1 cellular context compared by ENCODE assay signal in the genomic region with DNA sequence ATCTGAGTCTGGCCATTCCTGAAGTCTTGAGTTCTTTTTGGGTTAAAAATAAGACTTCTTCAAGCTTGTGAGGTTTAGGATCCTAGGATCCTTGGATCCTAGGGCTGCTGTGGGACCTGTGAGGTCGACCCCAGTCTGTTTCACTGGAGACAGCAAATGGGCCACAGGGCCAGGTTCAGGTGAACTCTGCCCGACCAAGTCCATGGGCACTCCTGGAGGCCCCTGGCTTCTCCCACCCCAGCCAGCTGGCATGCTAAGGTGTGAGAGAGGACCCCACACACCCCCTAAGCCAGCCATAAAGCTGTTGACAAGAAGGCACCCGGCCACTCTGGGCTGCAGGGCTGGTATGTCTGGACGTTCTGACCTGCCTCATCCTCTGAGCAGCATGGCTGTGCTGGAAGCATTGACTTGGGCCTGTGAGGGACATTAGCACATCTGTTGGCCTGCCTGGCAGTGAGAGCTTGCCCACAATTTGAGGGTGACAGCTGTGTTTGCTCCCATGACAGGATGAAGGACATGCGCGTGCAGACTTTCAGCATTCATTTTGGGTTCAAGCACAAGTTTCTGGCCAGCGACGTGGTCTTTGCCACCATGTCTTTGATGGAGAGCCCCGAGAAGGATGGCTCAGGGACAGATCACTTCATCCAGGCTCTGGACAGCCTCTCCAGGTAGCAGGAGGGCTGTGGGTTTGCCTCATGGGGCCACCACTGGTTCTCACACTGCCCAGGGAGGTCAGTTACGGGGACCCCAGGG.
TF ChIP-seq lines count a peak whose summit lies in the region.

No MANE protein-coding gene starts in this region.

TF ChIP-seq in K562, 482 proteins besides CTCF, POLR2A, EP300 and RAD21 (continued from another document):
- TF ChIP-seq RFX7 (CRISPR knock-in tag; IDR thresholded peaks at IDR 0.05) (no peak), ZNF23 (CRISPR knock-in tag; IDR thresholded peaks at IDR 0.05) (no peak), SAP30 (IDR thresholded peaks at IDR 0.05; ENCODE audit: borderline replicate concordance, insufficient read depth, low read depth, low read length, poor library complexity, severe bottlenecking) (peak; percentile 2), ZNF79 (CRISPR knock-in tag; IDR thresholded peaks at IDR 0.05; ENCODE audit: low read depth) (no peak), GATA2 (CRISPR knock-in tag; IDR thresholded peaks at IDR 0.05) (no peak), STAT5B (CRISPR knock-in tag; IDR thresholded peaks at IDR 0.05) (no peak), BRCA1 (IDR thresholded peaks at IDR 0.05) (no peak), BRCA1 (CRISPR knock-in tag; IDR thresholded peaks at IDR 0.05) (peak; percentile 97; the same call in 1 of the 2 replicates), NBN (IDR thresholded peaks at IDR 0.05; ENCODE audit: low read depth) (no peak), TFAM (CRISPR knock-in tag; conservative IDR thresholded peaks at IDR 0.05) (no peak), ZZZ3 (IDR thresholded peaks at IDR 0.05) (no peak), ZNF165 (CRISPR knock-in tag; IDR thresholded peaks at IDR 0.05; ENCODE audit: borderline replicate concordance) (no peak), HDAC2 (IDR thresholded peaks at IDR 0.05) (no peak), ZC3H8 (IDR thresholded peaks at IDR 0.05) (no peak), CEBPG (CRISPR knock-in tag; IDR thresholded peaks at IDR 0.05) (peak; percentile 38; the same call in 1 of the 2 replicates), CEBPG (tag; conservative IDR thresholded peaks at IDR 0.05 in 1 of 2, IDR thresholded peaks at IDR 0.05 in 1 of 2) (no peak), EZH2 (IDR thresholded peaks at IDR 0.05; ENCODE audit: borderline replicate concordance, low read depth, low read length) (no peak), ZFP36 (IDR thresholded peaks at IDR 0.05; ENCODE audit: low read depth, low read length, partially characterized antibody) (no peak), ARHGAP35 (IDR thresholded peaks at IDR 0.05; ENCODE audit: partially characterized antibody) (no peak), XRCC4 (IDR thresholded peaks at IDR 0.05; ENCODE audit: extremely low read depth, insufficient read depth, insufficient read length) (no peak)
- TF ChIP-seq, protein P1, sequence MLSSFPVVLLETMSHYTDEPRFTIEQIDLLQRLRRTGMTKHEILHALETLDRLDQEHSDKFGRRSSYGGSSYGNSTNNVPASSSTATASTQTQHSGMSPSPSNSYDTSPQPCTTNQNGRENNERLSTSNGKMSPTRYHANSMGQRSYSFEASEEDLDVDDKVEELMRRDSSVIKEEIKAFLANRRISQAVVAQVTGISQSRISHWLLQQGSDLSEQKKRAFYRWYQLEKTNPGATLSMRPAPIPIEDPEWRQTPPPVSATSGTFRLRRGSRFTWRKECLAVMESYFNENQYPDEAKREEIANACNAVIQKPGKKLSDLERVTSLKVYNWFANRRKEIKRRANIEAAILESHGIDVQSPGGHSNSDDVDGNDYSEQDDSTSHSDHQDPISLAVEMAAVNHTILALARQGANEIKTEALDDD (IDR thresholded peaks at IDR 0.05) = no peak
- TF ChIP-seq, protein P2, sequence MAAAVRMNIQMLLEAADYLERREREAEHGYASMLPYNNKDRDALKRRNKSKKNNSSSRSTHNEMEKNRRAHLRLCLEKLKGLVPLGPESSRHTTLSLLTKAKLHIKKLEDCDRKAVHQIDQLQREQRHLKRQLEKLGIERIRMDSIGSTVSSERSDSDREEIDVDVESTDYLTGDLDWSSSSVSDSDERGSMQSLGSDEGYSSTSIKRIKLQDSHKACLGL (CRISPR knock-in tag; IDR thresholded peaks at IDR 0.05; ENCODE audit: borderline replicate concordance, poor library complexity, severe bottlenecking) = no peak
- TF ChIP-seq, protein P3, sequence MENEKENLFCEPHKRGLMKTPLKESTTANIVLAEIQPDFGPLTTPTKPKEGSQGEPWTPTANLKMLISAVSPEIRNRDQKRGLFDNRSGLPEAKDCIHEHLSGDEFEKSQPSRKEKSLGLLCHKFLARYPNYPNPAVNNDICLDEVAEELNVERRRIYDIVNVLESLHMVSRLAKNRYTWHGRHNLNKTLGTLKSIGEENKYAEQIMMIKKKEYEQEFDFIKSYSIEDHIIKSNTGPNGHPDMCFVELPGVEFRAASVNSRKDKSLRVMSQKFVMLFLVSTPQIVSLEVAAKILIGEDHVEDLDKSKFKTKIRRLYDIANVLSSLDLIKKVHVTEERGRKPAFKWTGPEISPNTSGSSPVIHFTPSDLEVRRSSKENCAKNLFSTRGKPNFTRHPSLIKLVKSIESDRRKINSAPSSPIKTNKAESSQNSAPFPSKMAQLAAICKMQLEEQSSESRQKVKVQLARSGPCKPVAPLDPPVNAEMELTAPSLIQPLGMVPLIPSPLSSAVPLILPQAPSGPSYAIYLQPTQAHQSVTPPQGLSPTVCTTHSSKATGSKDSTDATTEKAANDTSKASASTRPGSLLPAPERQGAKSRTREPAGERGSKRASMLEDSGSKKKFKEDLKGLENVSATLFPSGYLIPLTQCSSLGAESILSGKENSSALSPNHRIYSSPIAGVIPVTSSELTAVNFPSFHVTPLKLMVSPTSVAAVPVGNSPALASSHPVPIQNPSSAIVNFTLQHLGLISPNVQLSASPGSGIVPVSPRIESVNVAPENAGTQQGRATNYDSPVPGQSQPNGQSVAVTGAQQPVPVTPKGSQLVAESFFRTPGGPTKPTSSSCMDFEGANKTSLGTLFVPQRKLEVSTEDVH (IDR thresholded peaks at IDR 0.05; ENCODE audit: low read depth, partially characterized antibody) = peak; percentile 11
- TF ChIP-seq, protein P4, sequence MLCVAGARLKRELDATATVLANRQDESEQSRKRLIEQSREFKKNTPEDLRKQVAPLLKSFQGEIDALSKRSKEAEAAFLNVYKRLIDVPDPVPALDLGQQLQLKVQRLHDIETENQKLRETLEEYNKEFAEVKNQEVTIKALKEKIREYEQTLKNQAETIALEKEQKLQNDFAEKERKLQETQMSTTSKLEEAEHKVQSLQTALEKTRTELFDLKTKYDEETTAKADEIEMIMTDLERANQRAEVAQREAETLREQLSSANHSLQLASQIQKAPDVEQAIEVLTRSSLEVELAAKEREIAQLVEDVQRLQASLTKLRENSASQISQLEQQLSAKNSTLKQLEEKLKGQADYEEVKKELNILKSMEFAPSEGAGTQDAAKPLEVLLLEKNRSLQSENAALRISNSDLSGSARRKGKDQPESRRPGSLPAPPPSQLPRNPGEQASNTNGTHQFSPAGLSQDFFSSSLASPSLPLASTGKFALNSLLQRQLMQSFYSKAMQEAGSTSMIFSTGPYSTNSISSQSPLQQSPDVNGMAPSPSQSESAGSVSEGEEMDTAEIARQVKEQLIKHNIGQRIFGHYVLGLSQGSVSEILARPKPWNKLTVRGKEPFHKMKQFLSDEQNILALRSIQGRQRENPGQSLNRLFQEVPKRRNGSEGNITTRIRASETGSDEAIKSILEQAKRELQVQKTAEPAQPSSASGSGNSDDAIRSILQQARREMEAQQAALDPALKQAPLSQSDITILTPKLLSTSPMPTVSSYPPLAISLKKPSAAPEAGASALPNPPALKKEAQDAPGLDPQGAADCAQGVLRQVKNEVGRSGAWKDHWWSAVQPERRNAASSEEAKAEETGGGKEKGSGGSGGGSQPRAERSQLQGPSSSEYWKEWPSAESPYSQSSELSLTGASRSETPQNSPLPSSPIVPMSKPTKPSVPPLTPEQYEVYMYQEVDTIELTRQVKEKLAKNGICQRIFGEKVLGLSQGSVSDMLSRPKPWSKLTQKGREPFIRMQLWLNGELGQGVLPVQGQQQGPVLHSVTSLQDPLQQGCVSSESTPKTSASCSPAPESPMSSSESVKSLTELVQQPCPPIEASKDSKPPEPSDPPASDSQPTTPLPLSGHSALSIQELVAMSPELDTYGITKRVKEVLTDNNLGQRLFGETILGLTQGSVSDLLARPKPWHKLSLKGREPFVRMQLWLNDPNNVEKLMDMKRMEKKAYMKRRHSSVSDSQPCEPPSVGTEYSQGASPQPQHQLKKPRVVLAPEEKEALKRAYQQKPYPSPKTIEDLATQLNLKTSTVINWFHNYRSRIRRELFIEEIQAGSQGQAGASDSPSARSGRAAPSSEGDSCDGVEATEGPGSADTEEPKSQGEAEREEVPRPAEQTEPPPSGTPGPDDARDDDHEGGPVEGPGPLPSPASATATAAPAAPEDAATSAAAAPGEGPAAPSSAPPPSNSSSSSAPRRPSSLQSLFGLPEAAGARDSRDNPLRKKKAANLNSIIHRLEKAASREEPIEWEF (CRISPR knock-in tag; IDR thresholded peaks at IDR 0.05) = no peak
- TF ChIP-seq, protein P5, sequence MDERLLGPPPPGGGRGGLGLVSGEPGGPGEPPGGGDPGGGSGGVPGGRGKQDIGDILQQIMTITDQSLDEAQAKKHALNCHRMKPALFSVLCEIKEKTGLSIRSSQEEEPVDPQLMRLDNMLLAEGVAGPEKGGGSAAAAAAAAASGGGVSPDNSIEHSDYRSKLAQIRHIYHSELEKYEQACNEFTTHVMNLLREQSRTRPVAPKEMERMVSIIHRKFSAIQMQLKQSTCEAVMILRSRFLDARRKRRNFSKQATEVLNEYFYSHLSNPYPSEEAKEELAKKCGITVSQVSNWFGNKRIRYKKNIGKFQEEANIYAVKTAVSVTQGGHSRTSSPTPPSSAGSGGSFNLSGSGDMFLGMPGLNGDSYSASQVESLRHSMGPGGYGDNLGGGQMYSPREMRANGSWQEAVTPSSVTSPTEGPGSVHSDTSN (CRISPR knock-in tag; IDR thresholded peaks at IDR 0.05; ENCODE audit: low read depth) = no peak
- TF ChIP-seq, protein P5 (tag; conservative IDR thresholded peaks at IDR 0.05; ENCODE audit: low read depth) = no peak
- TF ChIP-seq, protein P6, sequence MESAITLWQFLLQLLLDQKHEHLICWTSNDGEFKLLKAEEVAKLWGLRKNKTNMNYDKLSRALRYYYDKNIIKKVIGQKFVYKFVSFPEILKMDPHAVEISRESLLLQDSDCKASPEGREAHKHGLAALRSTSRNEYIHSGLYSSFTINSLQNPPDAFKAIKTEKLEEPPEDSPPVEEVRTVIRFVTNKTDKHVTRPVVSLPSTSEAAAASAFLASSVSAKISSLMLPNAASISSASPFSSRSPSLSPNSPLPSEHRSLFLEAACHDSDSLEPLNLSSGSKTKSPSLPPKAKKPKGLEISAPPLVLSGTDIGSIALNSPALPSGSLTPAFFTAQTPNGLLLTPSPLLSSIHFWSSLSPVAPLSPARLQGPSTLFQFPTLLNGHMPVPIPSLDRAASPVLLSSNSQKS (CRISPR knock-in tag; IDR thresholded peaks at IDR 0.05) = no peak
- TF ChIP-seq, protein P7, sequence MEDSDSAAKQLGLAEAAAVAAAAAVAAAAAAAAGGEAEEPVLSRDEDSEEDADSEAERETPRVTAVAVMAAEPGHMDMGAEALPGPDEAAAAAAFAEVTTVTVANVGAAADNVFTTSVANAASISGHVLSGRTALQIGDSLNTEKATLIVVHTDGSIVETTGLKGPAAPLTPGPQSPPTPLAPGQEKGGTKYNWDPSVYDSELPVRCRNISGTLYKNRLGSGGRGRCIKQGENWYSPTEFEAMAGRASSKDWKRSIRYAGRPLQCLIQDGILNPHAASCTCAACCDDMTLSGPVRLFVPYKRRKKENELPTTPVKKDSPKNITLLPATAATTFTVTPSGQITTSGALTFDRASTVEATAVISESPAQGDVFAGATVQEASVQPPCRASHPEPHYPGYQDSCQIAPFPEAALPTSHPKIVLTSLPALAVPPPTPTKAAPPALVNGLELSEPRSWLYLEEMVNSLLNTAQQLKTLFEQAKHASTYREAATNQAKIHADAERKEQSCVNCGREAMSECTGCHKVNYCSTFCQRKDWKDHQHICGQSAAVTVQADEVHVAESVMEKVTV (CRISPR knock-in tag; IDR thresholded peaks at IDR 0.05) = no peak
- TF ChIP-seq, protein P8, sequence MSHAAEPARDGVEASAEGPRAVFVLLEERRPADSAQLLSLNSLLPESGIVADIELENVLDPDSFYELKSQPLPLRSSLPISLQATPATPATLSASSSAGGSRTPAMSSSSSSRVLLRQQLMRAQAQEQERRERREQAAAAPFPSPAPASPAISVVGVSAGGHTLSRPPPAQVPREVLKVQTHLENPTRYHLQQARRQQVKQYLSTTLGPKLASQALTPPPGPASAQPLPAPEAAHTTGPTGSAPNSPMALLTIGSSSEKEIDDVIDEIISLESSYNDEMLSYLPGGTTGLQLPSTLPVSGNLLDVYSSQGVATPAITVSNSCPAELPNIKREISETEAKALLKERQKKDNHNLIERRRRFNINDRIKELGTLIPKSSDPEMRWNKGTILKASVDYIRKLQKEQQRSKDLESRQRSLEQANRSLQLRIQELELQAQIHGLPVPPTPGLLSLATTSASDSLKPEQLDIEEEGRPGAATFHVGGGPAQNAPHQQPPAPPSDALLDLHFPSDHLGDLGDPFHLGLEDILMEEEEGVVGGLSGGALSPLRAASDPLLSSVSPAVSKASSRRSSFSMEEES (CRISPR knock-in tag; IDR thresholded peaks at IDR 0.05) = no peak
- TF ChIP-seq, protein P9, sequence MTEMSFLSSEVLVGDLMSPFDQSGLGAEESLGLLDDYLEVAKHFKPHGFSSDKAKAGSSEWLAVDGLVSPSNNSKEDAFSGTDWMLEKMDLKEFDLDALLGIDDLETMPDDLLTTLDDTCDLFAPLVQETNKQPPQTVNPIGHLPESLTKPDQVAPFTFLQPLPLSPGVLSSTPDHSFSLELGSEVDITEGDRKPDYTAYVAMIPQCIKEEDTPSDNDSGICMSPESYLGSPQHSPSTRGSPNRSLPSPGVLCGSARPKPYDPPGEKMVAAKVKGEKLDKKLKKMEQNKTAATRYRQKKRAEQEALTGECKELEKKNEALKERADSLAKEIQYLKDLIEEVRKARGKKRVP (CRISPR knock-in tag; IDR thresholded peaks at IDR 0.05) = no peak
